Comparison of ENCODE assay signal across 1 cellular context in genomic region chr4:8157944-8158709, GRCh38.
TF ChIP-seq lines count a peak whose summit lies in the region.

No MANE protein-coding gene starts in this region.

TF ChIP-seq in GM12878, 131 proteins besides CTCF, POLR2A, EP300 and RAD21 (continues in another document):
- TF ChIP-seq HDAC6 (IDR thresholded peaks at IDR 0.05; ENCODE audit: unreplicated experiment) (peak; percentile 50), ZNF207 (IDR thresholded peaks at IDR 0.05; ENCODE audit: borderline replicate concordance) (no peak), NKRF (conservative IDR thresholded peaks at IDR 0.05) (0 out of 2 replicates have a peak, but pooled peaks have one; percentile 23), ELK1 (IDR thresholded peaks at IDR 0.05; ENCODE audit: low read depth, low read length) (no peak), CREB1 (IDR thresholded peaks at IDR 0.05; ENCODE audit: low read depth) (no peak), RELB (IDR thresholded peaks at IDR 0.05; ENCODE audit: low read depth) (no peak), KAT2A (conservative IDR thresholded peaks at IDR 0.05; ENCODE audit: control insufficient read depth, low read depth, low read length) (no peak), ZNF24 (IDR thresholded peaks at IDR 0.05) (no peak), RAD51 (IDR thresholded peaks at IDR 0.05) (no peak), MYC (IDR thresholded peaks at IDR 0.05; ENCODE audit: insufficient read depth, insufficient read length, insufficient replicate concordance, low read length, severe bottlenecking) (no peak), STAT1 (conservative IDR thresholded peaks at IDR 0.05) (no peak), CHD4 (IDR thresholded peaks at IDR 0.05) (no peak), ZBTB4 (CRISPR knock-in tag; IDR thresholded peaks at IDR 0.05) (no peak), NR2C2 (IDR thresholded peaks at IDR 0.05; ENCODE audit: borderline replicate concordance, control insufficient read depth, insufficient read length, low read depth) (no peak), JUNB (IDR thresholded peaks at IDR 0.05) (no peak), FOXK2 (IDR thresholded peaks at IDR 0.05) (no peak), ATF2 (IDR thresholded peaks at IDR 0.05; ENCODE audit: low read length) (no peak), USF1 (IDR thresholded peaks at IDR 0.05; ENCODE audit: borderline replicate concordance, extremely low read length, insufficient read depth, low read depth, low read length) (no peak), CHD2 (IDR thresholded peaks at IDR 0.05; ENCODE audit: borderline replicate concordance, low read depth, low read length) (no peak), SUZ12 (IDR thresholded peaks at IDR 0.05; ENCODE audit: unreplicated experiment) (no peak), TARDBP (IDR thresholded peaks at IDR 0.05; ENCODE audit: borderline replicate concordance) (no peak), SREBF1 (IDR thresholded peaks at IDR 0.05; ENCODE audit: low read length) (no peak), POLR2AphosphoS5 (IDR thresholded peaks at IDR 0.05; ENCODE audit: low read length) (no peak), ZNF274 (IDR thresholded peaks at IDR 0.05; ENCODE audit: insufficient read depth, insufficient read length) (no peak), REST (IDR thresholded peaks at IDR 0.05; ENCODE audit: low read depth, low read length) (no peak), PAX5 (IDR thresholded peaks at IDR 0.05; ENCODE audit: borderline replicate concordance, low read depth, low read length) (no peak), SP1 (IDR thresholded peaks at IDR 0.05; ENCODE audit: low read depth, low read length) (no peak), SMARCA5 (IDR thresholded peaks at IDR 0.05) (peak; percentile 28; the same call in 1 of the 2 replicates), NR2F1 (conservative IDR thresholded peaks at IDR 0.05) (0 out of 2 replicates have a peak, but pooled peaks have one; percentile 15), CBX3 (IDR thresholded peaks at IDR 0.05; ENCODE audit: borderline replicate concordance, low read depth) (no peak), YY1 (IDR thresholded peaks at IDR 0.05; ENCODE audit: low read depth, low read length) (no peak), SRF (IDR thresholded peaks at IDR 0.05; ENCODE audit: low read depth in 2 of 2, low read length in 2 of 2) (no peak), ZBTB40 (IDR thresholded peaks at IDR 0.05; ENCODE audit: borderline replicate concordance) (no peak), KLF5 (IDR thresholded peaks at IDR 0.05; ENCODE audit: partially characterized antibody) (no peak), RB1 (IDR thresholded peaks at IDR 0.05; ENCODE audit: borderline replicate concordance) (no peak), DPF2 (IDR thresholded peaks at IDR 0.05) (peak; percentile 55; the same call in 1 of the 2 replicates), ZNF687 (IDR thresholded peaks at IDR 0.05) (no peak), TCF3 (IDR thresholded peaks at IDR 0.05; ENCODE audit: borderline replicate concordance, insufficient read depth, low read depth, low read length) (no peak)
